Comparison of ENCODE assay signal across 10 cellular contexts in genomic region chr4:70927502-70928139, GRCh38. TPM values are rescaled to one million over a fixed set of nuclear protein-coding genes. Genes with fewer than 3 reads are reported as not detected.
DNase-seq lines count a peak whose midpoint lies in the region; ATAC-seq and TF ChIP-seq lines count a peak whose summit lies in the region.
"Had no signal": no experiment of that assay in that cellular context is flagged by ENCODE, and none has a peak within 500 bp of the region (broad histone marks: within the 10 kb centered on the region; RNA-seq: fewer than 3 reads in every experiment).

No MANE protein-coding gene starts in this region.

- H3K9me3 Mint-ChIP-seq in CD4-positive, alpha-beta T cell = no peaks in the 10 kb centered on the region
- no peaks in the 10 kb centered on the region for H3K9me3 Mint-ChIP-seq in activated naive CD8-positive, alpha-beta T cell treated with anti-CD3 and anti-CD28 coated beads, Interleukin-2, amount 10 ng/mL, durations not matched to agents 7 days and 5 days

- H3K27ac Mint-ChIP-seq in CD4-positive, alpha-beta T cell = peak overlapping the region; percentile 62
- peak overlapping the region; percentile 76 for H3K27ac Mint-ChIP-seq in activated naive CD8-positive, alpha-beta T cell treated with anti-CD3 and anti-CD28 coated beads, Interleukin-2, amount 10 ng/mL, durations not matched to agents 7 days and 5 days

- DNase-seq in CD4-positive, alpha-beta T cell = peak in 3 of 10 experiments; percentile 4 to 32 (median 10)
- DNase-seq in activated naive CD8-positive, alpha-beta T cell treated with anti-CD3 and anti-CD28 coated beads, Interleukin-2, amount 10 ng/mL, durations not matched to agents 7 days and 5 days = peak; percentile 36
- no peak for DNase-seq in SW 1271 (lab: John Stamatoyannopoulos, UW)
- DNase-seq in aorta = no peak
- DNase-seq in heart left ventricle = no peak
- DNase-seq in MG63 = no peak
- DNase-seq: OCI-M1 had no signal

- H3K4me1 Mint-ChIP-seq in CD4-positive, alpha-beta T cell (ENCODE audit: low read depth) = peaks cover 49% of the 10 kb centered on the region
- H3K4me1 Mint-ChIP-seq in activated naive CD8-positive, alpha-beta T cell treated with anti-CD3 and anti-CD28 coated beads, Interleukin-2, amount 10 ng/mL, durations not matched to agents 7 days and 5 days = peaks cover 43% of the 10 kb centered on the region

- H3K4me3 Mint-ChIP-seq in CD4-positive, alpha-beta T cell = peak overlapping the region; percentile 20
- H3K4me3 Mint-ChIP-seq in activated naive CD8-positive, alpha-beta T cell treated with anti-CD3 and anti-CD28 coated beads, Interleukin-2, amount 10 ng/mL, durations not matched to agents 7 days and 5 days = peak overlapping the region; percentile 51

- intact Hi-C loops in CD4-positive, alpha-beta T cell (cut with DNase I, micrococcal nuclease) = no loop called here
- intact Hi-C loops in aorta (cut with DNase I) (no loop called here), heart left ventricle (cut with DNase I) (no loop called here)

- TF ChIP-seq POLR2A in GM19099 (IDR thresholded peaks at IDR 0.05; ENCODE audit: extremely low read depth, insufficient read length, low read depth) (peak; percentile 31), heart left ventricle (IDR thresholded peaks at IDR 0.05) (no peak)

- H3K36me3 ChIP-seq in aorta (ENCODE audit: control insufficient read depth in 1 of 2, insufficient read depth in 2 of 2, low read length in 1 of 2) (no peaks in the 10 kb centered on the region), heart left ventricle (no peaks in the 10 kb centered on the region), MG63 (no peaks in the 10 kb centered on the region)
- H3K36me3 ChIP-seq: neutrophil had no signal

- peak; percentile 83 for ATAC-seq in CD4-positive, alpha-beta T cell (ENCODE audit: poor library complexity)
- peak; percentile 29 for ATAC-seq in HG03139 (IDR thresholded peaks at IDR 0.05; ENCODE audit: unreplicated experiment)
- ATAC-seq in activated naive CD8-positive, alpha-beta T cell treated with anti-CD3 and anti-CD28 coated beads, Interleukin-2, amount 10 ng/mL, durations not matched to agents 7 days and 5 days (ENCODE audit: low read depth) = peak; percentile 58
- ATAC-seq in aorta (ENCODE audit: low FRiP score) = no peak
- ATAC-seq in heart left ventricle = no peak

- H3K36me3 Mint-ChIP-seq in CD4-positive, alpha-beta T cell (ENCODE audit: low read depth) = no peaks in the 10 kb centered on the region
- peaks cover 9% of the 10 kb centered on the region for H3K36me3 Mint-ChIP-seq in activated naive CD8-positive, alpha-beta T cell treated with anti-CD3 and anti-CD28 coated beads, Interleukin-2, amount 10 ng/mL, durations not matched to agents 7 days and 5 days

- H3K4me3 ChIP-seq in aorta (ENCODE audit: low read length in 2 of 2) = no peak overlapping the region
- no peak overlapping the region for H3K4me3 ChIP-seq in heart left ventricle
- H3K4me3 ChIP-seq in MG63 = no peak overlapping the region

- CTCF ChIA-PET in CD4-positive, alpha-beta T cell (lab: Charles Lee) = interaction anchor here (0.7 to 1.4 kb wide), 2 partner anchors 23 to 275 kb away, joined by 3 to 4 read pairs; no protein-coding TSS in a partner anchor

- H3K27me3 Mint-ChIP-seq in CD4-positive, alpha-beta T cell = no peaks in the 10 kb centered on the region
- H3K27me3 Mint-ChIP-seq in activated naive CD8-positive, alpha-beta T cell treated with anti-CD3 and anti-CD28 coated beads, Interleukin-2, amount 10 ng/mL, durations not matched to agents 7 days and 5 days = no peaks in the 10 kb centered on the region

- H3K9me3 ChIP-seq in CD4-positive, alpha-beta T cell (ENCODE audit: control insufficient read depth, low read length) = no peaks in the 10 kb centered on the region
- no peaks in the 10 kb centered on the region for H3K9me3 ChIP-seq in aorta (ENCODE audit: control insufficient read depth, low read length)
- no peaks in the 10 kb centered on the region for H3K9me3 ChIP-seq in heart left ventricle
- H3K9me3 ChIP-seq in MG63 = no peaks in the 10 kb centered on the region
- H3K9me3 ChIP-seq: neutrophil had no signal

- H3K27ac ChIP-seq in CD4-positive, alpha-beta T cell (ENCODE audit: low read depth, low read length) = no peak overlapping the region
- H3K27ac ChIP-seq in aorta (ENCODE audit: low read depth in 1 of 2, low read length in 2 of 2) (no peak overlapping the region), heart left ventricle (no peak overlapping the region)
- H3K27ac ChIP-seq: neutrophil had no signal

- POLR2A ChIA-PET in CD4-positive, alpha-beta T cell (lab: Charles Lee) = interaction anchor here (0.8 to 1.4 kb wide), 4 partner anchors 25 to 193 kb away, joined by 3 to 5 read pairs (median 4); partner anchors contain the start of genes GRSF1 and MOB1B
- POLR2A ChIA-PET in activated naive CD8-positive, alpha-beta T cell treated with anti-CD3 and anti-CD28 coated beads, Interleukin-2, amount 10 ng/mL, durations not matched to agents 7 days and 5 days (lab: Charles Lee) = interaction anchor here (0.6 to 0.7 kb wide), 3 partner anchors 25 to 89 kb away, joined by 3 to 6 read pairs (median 4); partner anchors contain the start of gene GRSF1

- no peak for TF ChIP-seq CTCF in CD4-positive, alpha-beta T cell (IDR thresholded peaks at IDR 0.05)
- TF ChIP-seq CTCF in heart left ventricle (IDR thresholded peaks at IDR 0.05) = no peak

- H3K27me3 ChIP-seq in CD4-positive, alpha-beta T cell (ENCODE audit: control insufficient read depth, insufficient read depth, low read length) = no peaks in the 10 kb centered on the region
- H3K27me3 ChIP-seq in aorta (ENCODE audit: control insufficient read depth in 1 of 2, insufficient read depth in 2 of 2, low read length in 1 of 2) (no peaks in the 10 kb centered on the region), heart left ventricle (no peaks in the 10 kb centered on the region), MG63 (no peaks in the 10 kb centered on the region)
- H3K27me3 ChIP-seq: neutrophil had no signal

- WGBS in aorta, 2 donors = 70 to 74% methylated on average over 8 of the region's 8 CpGs
- 69 to 78% (median 75%) methylated on average over 8 of the region's 8 CpGs for WGBS in heart left ventricle, 4 donors

- H3K4me1 ChIP-seq in aorta (ENCODE audit: control insufficient read depth in 1 of 2, insufficient read depth in 2 of 2, low read length in 2 of 2) (no peaks in the 10 kb centered on the region), heart left ventricle (peaks cover 0 to 35% (median 2%) of the 10 kb centered on the region in 12 donors)

RNA-seq across cellular contexts. Expression of gene MOB1B, which starts 25.5 kb away (rescaled TPM):
- total RNA-seq in CD4-positive, alpha-beta T cell = 10 to 100 TPM; 13.1 to 13.4 TPM
- 10 to 100 TPM; 13.3 to 14.0 TPM for total RNA-seq in activated naive CD8-positive, alpha-beta T cell treated with anti-CD3 and anti-CD28 coated beads, Interleukin-2, amount 10 ng/mL, durations not matched to agents 7 days and 5 days
- 10 to 100 TPM; 26.5 to 29.8 TPM for total RNA-seq in aorta
- 1 to 10 TPM; 5.9 to 6.1 TPM for polyA plus RNA-seq in aorta
- 10 to 100 TPM; 11.1 to 22.9 (median 18.6) TPM for total RNA-seq in heart left ventricle
- polyA plus RNA-seq in heart left ventricle = 1 to 10 TPM; 4.8 to 7.2 TPM
- 6.1 and 7.7 TPM in 2 replicates for total RNA-seq in MG63 (2014; rRNA removed; shearing (Covaris generic); ENCODE audit: low replicate concordance)

Comparison
In these comparisons a context has a peak if more than half of its experiments do, and no peak if none do; other contexts are left out.
1. ATAC-seq: peak in CD4-positive, alpha-beta T cell (single experiment), HG03139 (single experiment) and activated naive CD8-positive, alpha-beta T cell treated with anti-CD3 and anti-CD28 coated beads, Interleukin-2, amount 10 ng/mL, durations not matched to agents 7 days and 5 days (single experiment); none in aorta (single experiment) and heart left ventricle (0 of 4).